In the genomic region with DNA sequence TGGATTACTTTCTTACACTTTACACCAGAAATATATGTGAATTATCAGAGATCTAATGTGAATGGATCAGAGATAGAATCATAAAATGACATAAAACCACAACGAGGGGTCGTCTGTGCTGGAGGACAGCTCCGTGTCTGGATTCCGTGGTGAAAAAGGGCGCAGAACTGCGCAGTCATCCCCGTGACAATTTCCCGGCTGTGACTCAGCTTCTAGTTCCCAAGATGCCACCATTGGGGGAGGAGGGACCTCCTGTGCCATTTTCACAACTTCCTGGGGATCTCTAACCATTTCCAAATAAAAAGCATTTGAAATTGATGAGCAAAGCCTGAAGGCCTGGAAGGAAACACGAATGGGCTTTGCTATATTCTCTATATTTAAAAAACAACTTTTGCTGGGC, we compare ENCODE assay signal across 34 cellular contexts.
"Had no signal": no experiment of that assay in that cellular context is flagged by ENCODE, and none has a peak within 500 bp of the region (broad histone marks: within the 10 kb centered on the region; RNA-seq: fewer than 3 reads in every experiment).

No MANE protein-coding gene starts in this region.

- H3K27me3 ChIP-seq: brain microvascular endothelial cell had no signal

- H3K4me3 ChIP-seq: MG63 had no signal

- H3K36me3 ChIP-seq: brain microvascular endothelial cell, MG63, WERI-Rb-1 had no signal

- DNase-seq: activated CD4-positive, alpha-beta T cell treated with anti-CD3 and anti-CD28 coated beads, Interleukin-2, amount 10 ng/mL, durations not matched to agents 24 days and 14 days; activated CD4-positive, alpha-beta T cell treated with anti-CD3 and anti-CD28 coated beads, Interleukin-2, amount 50 U/mL, for 4 hours; activated CD4-positive, CD25-positive, alpha-beta regulatory T cell; activated CD8-positive, alpha-beta T cell treated with anti-CD3 and anti-CD28 coated beads for 36 hours; activated effector memory CD4-positive, alpha-beta T cell treated with anti-CD3 and anti-CD28 coated beads, Interleukin-2, amount 50 U/mL, for 16 hours; activated naive CD4-positive, alpha-beta T cell; activated naive CD4-positive, alpha-beta T cell treated with anti-CD3 and anti-CD28 coated beads, Interleukin-2, amount 50 U/mL, for 16 hours; activated naive CD8-positive, alpha-beta T cell treated with anti-CD3 and anti-CD28 coated beads for 36 hours; activated T-cell treated with anti-CD3 and anti-CD28 coated beads, Interleukin-2, amount 50 U/mL, for 1 hour; activated T-cell treated with anti-CD3 and anti-CD28 coated beads, Interleukin-2, amount 50 U/mL, for 72 hours; amniotic stem cell; aorta; brain microvascular endothelial cell; central memory CD4-positive, alpha-beta T cell; Kasumi-1; KG1; MG63; NCI-H1105; NCI-H1417 treated with DMSO at 0.1 percent for 48 hours; NCI-H187 treated with DMSO at 0.1 percent for 48 hours; NCI-H2081; NCI-H226; NCI-H446 treated with DMSO at 0.1 percent for 48 hours; NCI-H524; NCI-H748 treated with DMSO at 0.1 percent for 48 hours; NK-92 treated with Interleukin-12 subunit alpha and Interleukin-12 subunit beta, amount 100 ng/mL, for 24 hours; OCI-M1; Right ventricle myocardium superior; SW 1271; T-helper 1 cell; T-helper 2 cell; T-helper 9 cell; WERI-Rb-1 had no signal

- ATAC-seq: activated CD8-positive, alpha-beta T cell treated with anti-CD3 and anti-CD28 coated beads for 36 hours; activated T-cell treated with anti-CD3 and anti-CD28 coated beads, Interleukin-2, amount 50 U/mL, for 72 hours; activated T-helper 17 cell treated with anti-CD3 and anti-CD28 coated beads, Interleukin-2, amount 50 U/mL, for 72 hours had no signal

- H3K9me3 Mint-ChIP-seq: activated CD4-positive, alpha-beta T cell treated with anti-CD3 and anti-CD28 coated beads, Interleukin-2, amount 10 ng/mL, durations not matched to agents 24 days and 14 days; activated CD8-positive, alpha-beta T cell treated with anti-CD3 and anti-CD28 coated beads for 36 hours; activated naive CD8-positive, alpha-beta T cell treated with anti-CD3 and anti-CD28 coated beads for 36 hours; activated T-cell treated with anti-CD3 and anti-CD28 coated beads, Interleukin-2, amount 50 U/mL, for 72 hours; activated T-helper 17 cell treated with anti-CD3 and anti-CD28 coated beads, Interleukin-2, amount 50 U/mL, for 72 hours had no signal

- H3K27ac ChIP-seq: brain microvascular endothelial cell, WERI-Rb-1 had no signal

- H3K36me3 Mint-ChIP-seq: activated naive CD8-positive, alpha-beta T cell treated with anti-CD3 and anti-CD28 coated beads for 36 hours had no signal

- H3K9me3 ChIP-seq: MG63 had no signal

- H3K27ac Mint-ChIP-seq: activated CD4-positive, alpha-beta T cell treated with anti-CD3 and anti-CD28 coated beads, Interleukin-2, amount 10 ng/mL, durations not matched to agents 24 days and 14 days; activated CD8-positive, alpha-beta T cell treated with anti-CD3 and anti-CD28 coated beads for 36 hours; activated naive CD8-positive, alpha-beta T cell treated with anti-CD3 and anti-CD28 coated beads for 36 hours; activated T-cell treated with anti-CD3 and anti-CD28 coated beads, Interleukin-2, amount 50 U/mL, for 72 hours; activated T-helper 17 cell treated with anti-CD3 and anti-CD28 coated beads, Interleukin-2, amount 50 U/mL, for 72 hours had no signal

- H3K4me3 Mint-ChIP-seq: activated CD4-positive, alpha-beta T cell treated with anti-CD3 and anti-CD28 coated beads, Interleukin-2, amount 10 ng/mL, durations not matched to agents 24 days and 14 days; activated CD8-positive, alpha-beta T cell treated with anti-CD3 and anti-CD28 coated beads for 36 hours; activated naive CD8-positive, alpha-beta T cell treated with anti-CD3 and anti-CD28 coated beads for 36 hours; activated T-cell treated with anti-CD3 and anti-CD28 coated beads, Interleukin-2, amount 50 U/mL, for 72 hours; activated T-helper 17 cell treated with anti-CD3 and anti-CD28 coated beads, Interleukin-2, amount 50 U/mL, for 72 hours had no signal
